8 cellular contexts compared by ENCODE assay signal in the genomic region with DNA sequence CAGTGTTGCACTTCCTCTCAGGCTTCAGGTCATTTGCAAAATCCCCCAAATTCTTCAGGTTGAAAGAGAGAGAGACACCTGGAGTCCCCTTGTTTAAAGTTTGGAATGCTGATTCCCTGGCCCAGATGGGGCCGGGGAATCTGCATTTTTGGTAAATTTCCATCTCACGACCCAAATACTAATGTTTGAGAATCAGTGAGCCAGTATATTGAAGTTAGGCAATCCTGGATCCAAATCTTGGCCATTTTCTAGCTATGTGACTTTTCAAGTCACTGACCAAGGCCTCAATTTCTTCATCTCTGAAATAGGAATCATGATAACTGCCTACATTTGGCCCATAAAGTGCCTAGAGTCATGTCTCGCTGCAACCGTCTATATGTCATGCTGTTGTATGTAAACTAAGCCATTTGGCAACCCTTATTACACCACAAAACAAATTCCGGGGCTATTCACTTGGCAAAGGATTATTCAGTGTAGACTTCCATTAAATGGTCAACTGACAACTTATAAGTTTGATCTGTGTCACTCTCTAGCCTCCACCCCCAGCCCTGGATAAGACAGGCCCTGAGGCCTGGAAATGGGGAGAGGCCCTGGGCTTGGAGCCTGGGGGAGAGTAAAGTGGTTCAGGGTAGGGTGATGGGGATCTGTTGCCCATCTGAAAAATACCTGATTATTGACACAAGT. TPM values are rescaled to one million over a fixed set of nuclear protein-coding genes. Genes with fewer than 3 reads are reported as not detected.
A peak's percentile ranks its signal among the peaks of the same experiment; 100 is the strongest.
DNase-seq lines count a peak whose midpoint lies in the region; ATAC-seq, FAIRE-seq and TF ChIP-seq lines count a peak whose summit lies in the region.

No MANE protein-coding gene starts in this region.

- peaks cover 16% of the 10 kb centered on the region for H3K4me1 ChIP-seq in A673 (ENCODE audit: insufficient read depth, low read length, poor library complexity, severe bottlenecking)
- peaks cover 24% of the 10 kb centered on the region for H3K4me1 ChIP-seq in mononuclear cell (ENCODE audit: insufficient read depth, low read length)

- H3K27ac Mint-ChIP-seq in IgD-negative memory B cell = peak overlapping the region; percentile 100

- CTCF ChIA-PET in A673 (lab: Charles Lee) = interaction anchor here (0.6 kb wide), 1 partner anchor 594 kb away, joined by 8 read pairs; no protein-coding TSS in a partner anchor

- peak overlapping the region; percentile 95 to 99 (median 98) for H3K4me3 Mint-ChIP-seq in IgD-negative memory B cell

- H3K4me1 Mint-ChIP-seq in IgD-negative memory B cell = peaks cover 37 to 45% (median 44%) of the 10 kb centered on the region in 3 donors

- BruUV-seq in A673 (replicated peaks; lab: Mats Ljungman, UMichigan) = no TSS peak

- intact Hi-C loops in A673 (cut with micrococcal nuclease; ENCODE audit: unreplicated experiment) = loop anchor here (10.0 kb wide), 1 partner anchor 422 kb away; no protein-coding TSS in a partner anchor

- POLR2A ChIA-PET in A673 (lab: Charles Lee; ENCODE audit: low non-redundant PET) = no interaction called here

- peaks cover 5% of the 10 kb centered on the region for H3K36me3 Mint-ChIP-seq in IgD-negative memory B cell

- no peak overlapping the region for H3K27ac ChIP-seq in A673 (ENCODE audit: low read depth, low read length, poor library complexity, severe bottlenecking)

- no peaks in the 10 kb centered on the region for H3K27me3 ChIP-seq in A673 (replicated peaks; ENCODE audit: insufficient read depth, low read depth, low read length, poor library complexity)
- no peaks in the 10 kb centered on the region for H3K27me3 ChIP-seq in bronchial epithelial cell (ENCODE audit: control insufficient read depth, insufficient read depth, low read length)
- no peaks in the 10 kb centered on the region for H3K27me3 ChIP-seq in mononuclear cell (ENCODE audit: insufficient read depth, low read length)

- DNase-seq in A673 (ENCODE audit: low spot score) = no peak
- no peak for DNase-seq in bronchial epithelial cell (ENCODE audit: low read depth)
- DNase-seq in HuH-7 (ENCODE audit: low spot score) = no peak
- DNase-seq in AG08396 (ENCODE audit: low spot score) = no peak
- no peak for DNase-seq in inferior parietal cortex (ENCODE audit: extremely low spot score)

- no peak for ATAC-seq in HG02970 (IDR thresholded peaks at IDR 0.05; ENCODE audit: low FRiP score, unreplicated experiment)

- peaks cover 1% of the 10 kb centered on the region for H3K27me3 Mint-ChIP-seq in IgD-negative memory B cell

- TF ChIP-seq CTCF in A673 (conservative IDR thresholded peaks at IDR 0.05; ENCODE audit: low read depth, low read length) = no peak
- TF ChIP-seq CTCF in bronchial epithelial cell (IDR thresholded peaks at IDR 0.05; ENCODE audit: insufficient read depth, low read length, severe bottlenecking) = no peak

- H3K9me3 Mint-ChIP-seq in IgD-negative memory B cell = peaks cover under 1 to 4% (median 2%) of the 10 kb centered on the region in 3 donors

- H3K9me3 ChIP-seq in A673 (ENCODE audit: low read depth, low read length, poor library complexity, severe bottlenecking) (peaks cover 6% of the 10 kb centered on the region), mononuclear cell (ENCODE audit: low read depth, low read length) (peaks cover 6% of the 10 kb centered on the region)

- H3K36me3 ChIP-seq in A673 (ENCODE audit: insufficient read depth, low read length, poor library complexity, severe bottlenecking) (no peaks in the 10 kb centered on the region), bronchial epithelial cell (ENCODE audit: control insufficient read depth, insufficient read depth, low read length) (peaks cover 8% of the 10 kb centered on the region)

- H3K4me3 ChIP-seq in A673 (ENCODE audit: low read depth, low read length, poor library complexity, severe bottlenecking) (peak overlapping the region; percentile 74), bronchial epithelial cell (ENCODE audit: low read depth, low read length) (peak overlapping the region; percentile 96), mononuclear cell (ENCODE audit: low read length) (peak overlapping the region; percentile 100)

- FAIRE-seq in bronchial epithelial cell (lab: Jason Lieb, UNC) = no peak

RNA-seq across cellular contexts. Expression of gene ZFP36L1, which starts 3.7 kb away (rescaled TPM):
- total RNA-seq in A673 (2021) = 69.5 and 77.1 TPM in 2 replicates
- polyA plus RNA-seq in IgD-negative memory B cell = 275 TPM
- 12.7 and 15.5 TPM in 2 replicates for total RNA-seq in bronchial epithelial cell
- total RNA-seq in mononuclear cell = 228 TPM
